11 cellular contexts compared by ENCODE assay signal in the genomic region with DNA sequence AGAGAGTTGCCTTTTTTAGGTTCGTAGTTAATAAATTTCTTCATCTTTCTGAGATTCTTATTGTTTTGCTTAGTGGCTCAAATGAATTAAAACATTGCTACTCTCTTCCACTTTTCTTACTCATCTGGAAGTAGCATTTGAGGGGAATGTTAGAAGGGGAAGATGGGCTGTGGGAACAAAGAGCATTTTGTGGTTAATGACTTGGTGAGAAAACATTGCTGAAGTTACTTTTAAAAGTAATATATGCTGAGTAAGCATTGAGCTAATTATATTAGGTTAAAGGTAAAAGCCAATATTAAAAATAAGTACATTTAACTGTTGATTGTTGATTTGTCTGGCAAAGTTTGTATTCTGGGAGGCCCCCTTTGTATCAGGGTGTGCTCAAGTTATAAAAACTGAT. TPM values are rescaled to one million over a fixed set of nuclear protein-coding genes. Genes with fewer than 3 reads are reported as not detected.
DNase-seq lines count a peak whose midpoint lies in the region; ATAC-seq and TF ChIP-seq lines count a peak whose summit lies in the region.
"Had no signal": no experiment of that assay in that cellular context is flagged by ENCODE, and none has a peak within 500 bp of the region (broad histone marks: within the 10 kb centered on the region; RNA-seq: fewer than 3 reads in every experiment).

No MANE protein-coding gene starts in this region.

- no peaks in the 10 kb centered on the region for H3K27me3 Mint-ChIP-seq in activated CD4-positive, alpha-beta T cell treated with anti-CD3 and anti-CD28 coated beads for 36 hours
- no peaks in the 10 kb centered on the region for H3K27me3 Mint-ChIP-seq in effector memory CD8-positive, alpha-beta T cell
- no peaks in the 10 kb centered on the region for H3K27me3 Mint-ChIP-seq in progenitor cell of endocrine pancreas

- H3K36me3 Mint-ChIP-seq in activated CD4-positive, alpha-beta T cell treated with anti-CD3 and anti-CD28 coated beads for 36 hours (ENCODE audit: low read depth) = peaks cover 55% of the 10 kb centered on the region
- H3K36me3 Mint-ChIP-seq in effector memory CD8-positive, alpha-beta T cell (ENCODE audit: insufficient read depth) = peaks cover 79% of the 10 kb centered on the region
- peaks cover 7% of the 10 kb centered on the region for H3K36me3 Mint-ChIP-seq in progenitor cell of endocrine pancreas (ENCODE audit: insufficient read depth)

- CTCF ChIA-PET in activated CD4-positive, alpha-beta T cell treated with anti-CD3 and anti-CD28 coated beads for 36 hours (lab: Charles Lee) = interaction anchor here (0.7 kb wide), 2 partner anchors 31 to 46 kb away, joined by 3 read pairs; no protein-coding TSS in a partner anchor

- H3K4me1 Mint-ChIP-seq in activated CD4-positive, alpha-beta T cell treated with anti-CD3 and anti-CD28 coated beads for 36 hours = peaks cover 72% of the 10 kb centered on the region
- peaks cover 52 to 73% of the 10 kb centered on the region in 2 donors for H3K4me1 Mint-ChIP-seq in effector memory CD8-positive, alpha-beta T cell (ENCODE audit: low read depth in 2 of 2)
- H3K4me1 Mint-ChIP-seq in progenitor cell of endocrine pancreas (ENCODE audit: low read depth) = peaks cover 36% of the 10 kb centered on the region

- H3K4me3 Mint-ChIP-seq in activated CD4-positive, alpha-beta T cell treated with anti-CD3 and anti-CD28 coated beads for 36 hours = peak overlapping the region; percentile 47
- peak overlapping the region; percentile 91 to 99 for H3K4me3 Mint-ChIP-seq in effector memory CD8-positive, alpha-beta T cell
- H3K4me3 Mint-ChIP-seq in progenitor cell of endocrine pancreas (ENCODE audit: low read depth) = peak overlapping the region; percentile 56

- peak overlapping the region in 12 of 59 donors; percentile 3 to 35 (median 13) for H3K4me3 ChIP-seq in dorsolateral prefrontal cortex

- H3K27ac Mint-ChIP-seq in activated CD4-positive, alpha-beta T cell treated with anti-CD3 and anti-CD28 coated beads for 36 hours = peak overlapping the region; percentile 73
- peak overlapping the region in 1 of 2 donors; percentile 62 for H3K27ac Mint-ChIP-seq in effector memory CD8-positive, alpha-beta T cell
- peak overlapping the region; percentile 92 for H3K27ac Mint-ChIP-seq in progenitor cell of endocrine pancreas

- no peaks in the 10 kb centered on the region for H3K9me3 Mint-ChIP-seq in activated CD4-positive, alpha-beta T cell treated with anti-CD3 and anti-CD28 coated beads for 36 hours (ENCODE audit: low read depth)
- H3K9me3 Mint-ChIP-seq in effector memory CD8-positive, alpha-beta T cell = no peaks in the 10 kb centered on the region
- no peaks in the 10 kb centered on the region for H3K9me3 Mint-ChIP-seq in progenitor cell of endocrine pancreas (ENCODE audit: low read depth)

- intact Hi-C loops in activated CD4-positive, alpha-beta T cell treated with anti-CD3 and anti-CD28 coated beads for 36 hours (cut with DNase I, micrococcal nuclease) = loop anchor here in 1 of 2 experiments (10.0 kb wide), 2 partner anchors 1086 to 1276 kb away; partner anchors contain the start of gene FAH
- intact Hi-C loops in dorsolateral prefrontal cortex (cut with DNase I) = no loop called here

- TF ChIP-seq CTCF in progenitor cell of endocrine pancreas (IDR thresholded peaks at IDR 0.05; ENCODE audit: unreplicated experiment) = no peak
- no peak for TF ChIP-seq CTCF in dorsolateral prefrontal cortex (IDR thresholded peaks at IDR 0.05 in 54 of 56, conservative IDR thresholded peaks at IDR 0.05 in 2 of 56; ENCODE audit: low read depth in 1 of 56, partially characterized antibody in 56 of 56)

- H3K27me3 ChIP-seq in dorsolateral prefrontal cortex = no peaks in the 10 kb centered on the region

- POLR2A ChIA-PET in activated CD4-positive, alpha-beta T cell treated with anti-CD3 and anti-CD28 coated beads for 36 hours (lab: Charles Lee) = no interaction called here

- ATAC-seq in activated CD4-positive, alpha-beta T cell treated with anti-CD3 and anti-CD28 coated beads for 36 hours = no peak
- no peak for ATAC-seq in effector memory CD8-positive, alpha-beta T cell (replicated peaks)
- ATAC-seq in GM19324 (IDR thresholded peaks at IDR 0.05; ENCODE audit: low FRiP score, unreplicated experiment) = no peak

- peak overlapping the region in 2 of 59 donors; percentile 0 to 38 for H3K27ac ChIP-seq in dorsolateral prefrontal cortex

- no peak for DNase-seq in activated CD4-positive, alpha-beta T cell treated with anti-CD3 and anti-CD28 coated beads for 36 hours
- DNase-seq in activated CD4-positive, alpha-beta T cell treated with anti-CD3 and anti-CD28 coated beads for 48 hours = no peak
- DNase-seq in OCI-M1 (lab: John Stamatoyannopoulos, UW) (peak; percentile 7), progenitor cell of endocrine pancreas (ENCODE audit: low spot score, unreplicated experiment) (no peak), NCI-H128 (lab: John Stamatoyannopoulos, UW; ENCODE audit: unreplicated experiment) (no peak), dorsolateral prefrontal cortex (no peak)
- no peak for DNase-seq in effector memory CD8-positive, alpha-beta T cell
- DNase-seq: ACHN; activated CD8-positive, alpha-beta memory T cell treated with anti-CD3 and anti-CD28 coated beads, Interleukin-2, amount 50 U/mL, for 4 hours; erythroblast had no signal

RNA-seq across cellular contexts. Expression of gene MORF4L1, which starts 5.7 kb away (rescaled TPM):
- total RNA-seq in activated CD4-positive, alpha-beta T cell treated with anti-CD3 and anti-CD28 coated beads for 36 hours = 100 to 1,000 TPM; 260 to 353 TPM
- total RNA-seq in progenitor cell of endocrine pancreas (438 and 447 TPM in 2 replicates), dorsolateral prefrontal cortex (100 to 1,000 TPM; 221 to 556 (median 377) TPM)
